Comparison of ENCODE assay signal across 8 cellular contexts in the genomic region with DNA sequence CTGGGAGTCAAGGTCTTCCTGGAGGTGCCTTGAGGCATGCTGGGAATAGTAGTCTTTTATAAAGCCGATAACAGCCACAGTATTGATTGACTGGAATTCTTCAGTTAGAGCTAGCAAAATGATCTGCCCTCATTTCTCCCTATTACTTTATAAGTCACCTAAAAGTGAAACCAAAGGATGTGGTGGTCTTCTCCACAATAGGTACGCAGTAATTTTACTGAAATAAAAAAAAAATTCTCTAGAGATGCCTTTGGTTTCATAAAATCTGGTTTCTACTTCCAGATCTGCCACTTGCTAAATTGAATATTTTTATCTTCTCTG. TPM values are rescaled to one million over a fixed set of nuclear protein-coding genes. Genes with fewer than 3 reads are reported as not detected.
DNase-seq lines count a peak whose midpoint lies in the region; ATAC-seq and TF ChIP-seq lines count a peak whose summit lies in the region.

No MANE protein-coding gene starts in this region.

- no peaks in the 10 kb centered on the region for H4K20me1 ChIP-seq in hepatocyte (ENCODE audit: insufficient read depth, poor library complexity, severe bottlenecking)

- 9% methylated on average over 2 of the region's 2 CpGs for WGBS in hepatocyte (ENCODE audit: low lambda C conversion rate, missing lambda C conversion rate)
- 7 to 12% (median 8%) methylated on average over 2 of the region's 2 CpGs for WGBS in spleen, 5 donors

- peaks cover 2% of the 10 kb centered on the region for H3K27me3 Mint-ChIP-seq in activated CD4-positive, alpha-beta memory T cell treated with anti-CD3 and anti-CD28 coated beads, Interleukin-2, amount 10 ng/mL, durations not matched to agents 7 days and 5 days

- peaks cover 28% of the 10 kb centered on the region for H3K79me2 ChIP-seq in hepatocyte

- no peaks in the 10 kb centered on the region for H3K27me3 ChIP-seq in hepatocyte
- H3K27me3 ChIP-seq in spleen (replicated peaks in 1 of 7): peaks cover 0 to 3% (median 0%) of the 10 kb centered on the region in 7 donors

- H3K27ac Mint-ChIP-seq in activated CD4-positive, alpha-beta memory T cell treated with anti-CD3 and anti-CD28 coated beads, Interleukin-2, amount 10 ng/mL, durations not matched to agents 7 days and 5 days: peak overlapping the region; percentile 94

- no peaks in the 10 kb centered on the region for H3K9me2 ChIP-seq in hepatocyte (replicated peaks; ENCODE audit: insufficient read depth)

- POLR2A ChIA-PET in HEK293T (lab: Yijun Ruan, JAX): interaction anchor here (0.7 to 2.0 kb wide), 4 partner anchors 9 to 123 kb away, joined by 3 to 6 read pairs (median 4); no protein-coding TSS in a partner anchor
- POLR2A ChIA-PET in activated CD4-positive, alpha-beta memory T cell treated with anti-CD3 and anti-CD28 coated beads, Interleukin-2, amount 10 ng/mL, durations not matched to agents 7 days and 5 days (lab: Charles Lee): interaction anchor here (1.0 to 2.5 kb wide), 5 partner anchors 10 to 214 kb away, joined by 3 to 17 read pairs (median 4); a partner anchor contains a TSS

- H3K4me1 ChIP-seq in hepatocyte (ENCODE audit: insufficient read depth): no peaks in the 10 kb centered on the region
- H3K4me1 ChIP-seq in spleen: peaks cover 3 to 45% (median 22%) of the 10 kb centered on the region in 6 donors

- H3K4me3 Mint-ChIP-seq in activated CD4-positive, alpha-beta memory T cell treated with anti-CD3 and anti-CD28 coated beads, Interleukin-2, amount 10 ng/mL, durations not matched to agents 7 days and 5 days: peak overlapping the region; percentile 99

- H3K27ac ChIP-seq in hepatocyte (no peak overlapping the region), spleen (peak overlapping the region; percentile 89 to 99 (median 96))

- H3K9me3 Mint-ChIP-seq in activated CD4-positive, alpha-beta memory T cell treated with anti-CD3 and anti-CD28 coated beads, Interleukin-2, amount 10 ng/mL, durations not matched to agents 7 days and 5 days: peaks cover 7% of the 10 kb centered on the region

- H3K4me3 ChIP-seq in hepatocyte: no peak overlapping the region
- peak overlapping the region; percentile 85 to 100 (median 98) for H3K4me3 ChIP-seq in spleen

- TF ChIP-seq CTCF in hepatocyte (IDR thresholded peaks at IDR 0.05; ENCODE audit: poor library complexity) (no peak), spleen (IDR thresholded peaks at IDR 0.05 in 8 of 11, conservative IDR thresholded peaks at IDR 0.05 in 3 of 11) (no peak)

- intact Hi-C loops in spleen (cut with DNase I; ENCODE audit: low total_unique reads): no loop called here

- H3K36me3 Mint-ChIP-seq in activated CD4-positive, alpha-beta memory T cell treated with anti-CD3 and anti-CD28 coated beads, Interleukin-2, amount 10 ng/mL, durations not matched to agents 7 days and 5 days (ENCODE audit: low read depth): peaks cover 24% of the 10 kb centered on the region

- H3K9me3 ChIP-seq in hepatocyte (ENCODE audit: low read depth) (no peaks in the 10 kb centered on the region), spleen (peaks cover 0 to 21% (median 16%) of the 10 kb centered on the region in 8 donors)

- peak overlapping the region; percentile 69 for H3K4me2 ChIP-seq in hepatocyte

- DNase-seq in HEK293T (ENCODE audit: extremely low spot score) (no peak), hepatocyte (ENCODE audit: low spot score) (no peak), spleen (no peak), NCI-H2227 (lab: John Stamatoyannopoulos, UW; ENCODE audit: unreplicated experiment) (no peak), cerebellum (ENCODE audit: low spot score) (no peak), mucosa of gallbladder (ENCODE audit: low spot score) (no peak)
- DNase-seq in activated CD4-positive, alpha-beta memory T cell treated with anti-CD3 and anti-CD28 coated beads, Interleukin-2, amount 10 ng/mL, durations not matched to agents 7 days and 5 days: no peak

- no peak for TF ChIP-seq POLR2A in spleen (IDR thresholded peaks at IDR 0.05)

- no peaks in the 10 kb centered on the region for H3K36me3 ChIP-seq in hepatocyte (replicated peaks; ENCODE audit: insufficient read depth, low read depth)
- H3K36me3 ChIP-seq in spleen: peaks cover 0 to 5% (median 0%) of the 10 kb centered on the region in 6 donors

- H3K4me1 Mint-ChIP-seq in activated CD4-positive, alpha-beta memory T cell treated with anti-CD3 and anti-CD28 coated beads, Interleukin-2, amount 10 ng/mL, durations not matched to agents 7 days and 5 days: peaks cover 29% of the 10 kb centered on the region

- CTCF ChIA-PET in HEK293T (lab: Yijun Ruan, JAX): interaction anchor here (0.7 kb wide), 1 partner anchor 22 kb away, joined by 3 read pairs; no protein-coding TSS in a partner anchor
- CTCF ChIA-PET in activated CD4-positive, alpha-beta memory T cell treated with anti-CD3 and anti-CD28 coated beads, Interleukin-2, amount 10 ng/mL, durations not matched to agents 7 days and 5 days (lab: Charles Lee): no interaction called here

- no peak for ATAC-seq in GM21825 (IDR thresholded peaks at IDR 0.05; ENCODE audit: unreplicated experiment)

- peak overlapping the region; percentile 56 for H2AFZ ChIP-seq in hepatocyte

TF ChIP-seq in HEK293T, 16 proteins besides CTCF, POLR2A, EP300 and RAD21:
- no peak for TF ChIP-seq SUZ12 (IDR thresholded peaks at IDR 0.05)
- 0 out of 2 replicates have a peak, but pooled peaks have one; percentile 31 for TF ChIP-seq L3MBTL2 (conservative IDR thresholded peaks at IDR 0.05)
- TF ChIP-seq, protein P1, sequence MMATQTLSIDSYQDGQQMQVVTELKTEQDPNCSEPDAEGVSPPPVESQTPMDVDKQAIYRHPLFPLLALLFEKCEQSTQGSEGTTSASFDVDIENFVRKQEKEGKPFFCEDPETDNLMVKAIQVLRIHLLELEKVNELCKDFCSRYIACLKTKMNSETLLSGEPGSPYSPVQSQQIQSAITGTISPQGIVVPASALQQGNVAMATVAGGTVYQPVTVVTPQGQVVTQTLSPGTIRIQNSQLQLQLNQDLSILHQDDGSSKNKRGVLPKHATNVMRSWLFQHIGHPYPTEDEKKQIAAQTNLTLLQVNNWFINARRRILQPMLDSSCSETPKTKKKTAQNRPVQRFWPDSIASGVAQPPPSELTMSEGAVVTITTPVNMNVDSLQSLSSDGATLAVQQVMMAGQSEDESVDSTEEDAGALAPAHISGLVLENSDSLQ (IDR thresholded peaks at IDR 0.05): peak; percentile 87
- TF ChIP-seq HDGF (IDR thresholded peaks at IDR 0.05; ENCODE audit: borderline replicate concordance): no peak
- TF ChIP-seq FOXA1 (IDR thresholded peaks at IDR 0.05): no peak

RNA-seq across cellular contexts. Expression of a gene that starts 0.5 kb away (rescaled TPM):
- 10 to 100 TPM; 23.2 to 24.7 TPM for total RNA-seq in activated CD4-positive, alpha-beta memory T cell treated with anti-CD3 and anti-CD28 coated beads, Interleukin-2, amount 10 ng/mL, durations not matched to agents 7 days and 5 days
- 18.1 and 23.1 TPM in 2 replicates for total RNA-seq in hepatocyte
- polyA plus RNA-seq in hepatocyte: 5.4 and 7.8 TPM in 2 replicates
- total RNA-seq in spleen: 10 to 100 TPM in 3 of 7 donors, 1 to 10 TPM in 4; 8.0 to 18.2 (median 9.6) TPM
- 1 to 10 TPM; 5.2 to 6.8 (median 5.9) TPM for polyA plus RNA-seq in spleen
- total RNA-seq in cerebellum: 27.0 TPM
- 9.7 TPM for total RNA-seq in mucosa of gallbladder

RNA-seq across cellular contexts. Expression of a gene that starts 51.0 kb away (rescaled TPM):
- total RNA-seq in activated CD4-positive, alpha-beta memory T cell treated with anti-CD3 and anti-CD28 coated beads, Interleukin-2, amount 10 ng/mL, durations not matched to agents 7 days and 5 days: 10 to 100 TPM; 17.8 to 19.7 TPM
- total RNA-seq in hepatocyte (34.0 and 40.4 TPM in 2 replicates), spleen (10 to 100 TPM; 19.5 to 39.7 (median 23.9) TPM), cerebellum (14.6 TPM), mucosa of gallbladder (37.1 TPM)
- polyA plus RNA-seq in hepatocyte (27.7 and 29.6 TPM in 2 replicates), spleen (10 to 100 TPM; 15.2 to 19.8 (median 18.2) TPM)

RNA-seq across cellular contexts. Expression of a gene that starts 55.4 kb away (rescaled TPM):
- not detected for total RNA-seq in activated CD4-positive, alpha-beta memory T cell treated with anti-CD3 and anti-CD28 coated beads, Interleukin-2, amount 10 ng/mL, durations not matched to agents 7 days and 5 days
- total RNA-seq in hepatocyte: 28.7 and 31.2 TPM in 2 replicates
- polyA plus RNA-seq in hepatocyte: 12.4 and 24.2 TPM in 2 replicates
- total RNA-seq in spleen: 1 to 10 TPM in 1 of 7 donors, under 1 TPM in 3, not detected in 3; 0.17 to 1.6 (median 0.62) TPM
- under 1 TPM; 0.04 to 0.19 (median 0.09) TPM for polyA plus RNA-seq in spleen
- not detected for total RNA-seq in cerebellum
- total RNA-seq in mucosa of gallbladder: 6.2 TPM
